37 cellular contexts compared by ENCODE assay signal in the genomic region with DNA sequence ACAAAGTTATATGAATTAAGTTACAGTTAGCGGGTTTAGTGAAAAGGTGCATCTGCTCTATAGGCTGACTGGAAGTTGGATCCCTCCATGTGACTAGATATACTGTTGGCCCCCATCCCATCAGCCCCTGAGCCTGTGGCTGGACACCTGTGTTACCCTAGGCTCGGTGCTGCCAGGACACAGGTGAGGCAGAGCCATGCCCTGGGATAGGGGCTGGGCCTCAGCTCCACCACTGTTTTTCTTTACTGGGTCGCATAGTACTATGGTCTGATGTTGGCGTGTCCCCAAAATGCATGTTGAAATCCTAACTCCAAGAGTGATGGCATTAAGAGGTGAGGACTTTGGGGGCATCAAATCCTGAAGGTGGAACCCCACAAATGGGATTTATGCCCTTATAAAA.
"Had no signal": no experiment of that assay in that cellular context is flagged by ENCODE, and none has a peak within 500 bp of the region (broad histone marks: within the 10 kb centered on the region; RNA-seq: fewer than 3 reads in every experiment).

No MANE protein-coding gene starts in this region.

- H3K9me3 Mint-ChIP-seq: activated naive CD4-positive, alpha-beta T cell treated with anti-CD3 and anti-CD28 coated beads, Interleukin-2, amount 10 ng/mL, durations not matched to agents 7 days and 5 days; activated naive CD4-positive, alpha-beta T cell treated with anti-CD3 and anti-CD28 coated beads, Interleukin-2, amount 50 U/mL, for 24 hours; activated T-cell treated with anti-CD3 and anti-CD28 coated beads, Interleukin-2, amount 50 U/mL, for 24 hours; activated T-cell treated with anti-CD3 and anti-CD28 coated beads, Interleukin-2, amount 50 U/mL, for 4 hours had no signal

- H3K27ac Mint-ChIP-seq: activated naive CD4-positive, alpha-beta T cell treated with anti-CD3 and anti-CD28 coated beads for 36 hours; activated naive CD4-positive, alpha-beta T cell treated with anti-CD3 and anti-CD28 coated beads, Interleukin-2, amount 10 ng/mL, durations not matched to agents 7 days and 5 days; activated naive CD4-positive, alpha-beta T cell treated with anti-CD3 and anti-CD28 coated beads, Interleukin-2, amount 50 U/mL, for 24 hours; activated naive CD4-positive, alpha-beta T cell treated with anti-CD3 and anti-CD28 coated beads, Interleukin-2, amount 50 U/mL, for 72 hours; activated naive CD8-positive, alpha-beta T cell; activated naive CD8-positive, alpha-beta T cell treated with anti-CD3 and anti-CD28 coated beads for 36 hours; activated naive CD8-positive, alpha-beta T cell treated with anti-CD3 and anti-CD28 coated beads, Interleukin-2, amount 10 ng/mL, durations not matched to agents 7 days and 5 days; activated naive CD8-positive, alpha-beta T cell treated with anti-CD3 and anti-CD28 coated beads, Interleukin-2, amount 50 U/mL, for 24 hours; activated T-cell treated with anti-CD3 and anti-CD28 coated beads, Interleukin-2, amount 50 U/mL, for 24 hours; activated T-cell treated with anti-CD3 and anti-CD28 coated beads, Interleukin-2, amount 50 U/mL, for 72 hours; activated T-helper 1 cell treated with anti-CD3 and anti-CD28 coated beads, Interleukin-12 subunit alpha, Interleukin-12 subunit beta, Interleukin-2, Interleukin-4 antibody, amounts not matched to agents 30 ng/mL and 10 ng/mL and 1 ng/mL, durations not matched to agents 14 hours and 24 hours and 36 hours; activated T-helper 2 cell treated with anti-CD3 and anti-CD28 coated beads, Interferon-gamma antibody, Interleukin-2, Interleukin-4, amounts not matched to agents 10 μg/mL and 5 μg/mL and 100 μg/mL, durations not matched to agents 14 hours and 24 hours and 36 hours; brain had no signal

- H3K27ac ChIP-seq: adrenal gland, ascending aorta, body of pancreas, brain microvascular endothelial cell, breast epithelium, cardiac muscle cell had no signal

- H3K36me3 Mint-ChIP-seq: activated naive CD4-positive, alpha-beta T cell treated with anti-CD3 and anti-CD28 coated beads, Interleukin-2, amount 10 ng/mL, durations not matched to agents 7 days and 5 days; activated naive CD4-positive, alpha-beta T cell treated with anti-CD3 and anti-CD28 coated beads, Interleukin-2, amount 50 U/mL, for 24 hours; activated naive CD4-positive, alpha-beta T cell treated with anti-CD3 and anti-CD28 coated beads, Interleukin-2, amount 50 U/mL, for 72 hours; activated naive CD8-positive, alpha-beta T cell; activated naive CD8-positive, alpha-beta T cell treated with anti-CD3 and anti-CD28 coated beads for 36 hours; brain had no signal

- H3K4me3 ChIP-seq: adrenal gland, ascending aorta, body of pancreas, breast epithelium, cardiac muscle cell had no signal

- DNase-seq: activated effector memory CD4-positive, alpha-beta T cell treated with anti-CD3 and anti-CD28 coated beads, Interleukin-2, amount 50 U/mL, for 16 hours; activated effector memory CD4-positive, alpha-beta T cell treated with Interleukin-2 at 50 U/mL for 16 hours; activated gamma-delta T cell; activated gamma-delta T cell treated with Interleukin-2 at 50 U/mL for 16 hours; activated naive CD4-positive, alpha-beta T cell; activated naive CD4-positive, alpha-beta T cell treated with anti-CD3 and anti-CD28 coated beads for 36 hours; activated naive CD4-positive, alpha-beta T cell treated with anti-CD3 and anti-CD28 coated beads, Interleukin-2, amount 10 ng/mL, durations not matched to agents 7 days and 5 days; activated naive CD4-positive, alpha-beta T cell treated with anti-CD3 and anti-CD28 coated beads, Interleukin-2, amount 50 U/mL, for 16 hours; activated naive CD4-positive, alpha-beta T cell treated with Interleukin-2 at 50 U/mL for 16 hours; activated naive CD8-positive, alpha-beta T cell treated with anti-CD3 and anti-CD28 coated beads for 36 hours; activated naive CD8-positive, alpha-beta T cell treated with anti-CD3 and anti-CD28 coated beads, Interleukin-2, amount 10 ng/mL, durations not matched to agents 7 days and 5 days; activated naive CD8-positive, alpha-beta T cell treated with anti-CD3 and anti-CD28 coated beads, Interleukin-2, amount 50 U/mL, for 24 hours; activated T-cell treated with anti-CD3 and anti-CD28 coated beads, Interleukin-2, amount 50 U/mL, for 1 hour; activated T-cell treated with anti-CD3 and anti-CD28 coated beads, Interleukin-2, amount 50 U/mL, for 24 hours; activated T-cell treated with anti-CD3 and anti-CD28 coated beads, Interleukin-2, amount 50 U/mL, for 4 hours; activated T-cell treated with anti-CD3 and anti-CD28 coated beads, Interleukin-2, amount 50 U/mL, for 72 hours; adrenal gland; amniotic stem cell; amygdala; anterior cingulate cortex; aorta; body of pancreas; brain microvascular endothelial cell; caudate nucleus; central memory CD4-positive, alpha-beta T cell; cerebellar nuclear complex had no signal

- H3K27me3 Mint-ChIP-seq: activated naive CD4-positive, alpha-beta T cell treated with anti-CD3 and anti-CD28 coated beads, Interleukin-2, amount 50 U/mL, for 24 hours; activated naive CD8-positive, alpha-beta T cell; activated naive CD8-positive, alpha-beta T cell treated with anti-CD3 and anti-CD28 coated beads for 36 hours; activated naive CD8-positive, alpha-beta T cell treated with anti-CD3 and anti-CD28 coated beads, Interleukin-2, amount 10 ng/mL, durations not matched to agents 7 days and 5 days; activated naive CD8-positive, alpha-beta T cell treated with anti-CD3 and anti-CD28 coated beads, Interleukin-2, amount 50 U/mL, for 24 hours; activated T-cell treated with anti-CD3 and anti-CD28 coated beads, Interleukin-2, amount 50 U/mL, for 24 hours; activated T-helper 17 cell treated with anti-CD3 and anti-CD28 coated beads, Interleukin-2, amount 50 U/mL, for 72 hours; central memory CD8-positive, alpha-beta T cell had no signal

- H3K4me1 Mint-ChIP-seq: activated naive CD4-positive, alpha-beta T cell treated with anti-CD3 and anti-CD28 coated beads, Interleukin-2, amount 10 ng/mL, durations not matched to agents 7 days and 5 days; activated naive CD4-positive, alpha-beta T cell treated with anti-CD3 and anti-CD28 coated beads, Interleukin-2, amount 50 U/mL, for 24 hours; activated naive CD8-positive, alpha-beta T cell treated with anti-CD3 and anti-CD28 coated beads for 36 hours; activated naive CD8-positive, alpha-beta T cell treated with anti-CD3 and anti-CD28 coated beads, Interleukin-2, amount 10 ng/mL, durations not matched to agents 7 days and 5 days; activated naive CD8-positive, alpha-beta T cell treated with anti-CD3 and anti-CD28 coated beads, Interleukin-2, amount 50 U/mL, for 24 hours; activated T-helper 17 cell treated with anti-CD3 and anti-CD28 coated beads, Interleukin-2, amount 50 U/mL, for 72 hours; brain; central memory CD8-positive, alpha-beta T cell had no signal

- H3K36me3 ChIP-seq: adrenal gland, ascending aorta, brain microvascular endothelial cell, breast epithelium, cardiac muscle cell had no signal

- H3K4me1 ChIP-seq: adrenal gland, ascending aorta, body of pancreas, breast epithelium had no signal

- H3K27me3 ChIP-seq: adrenal gland, ascending aorta, body of pancreas, brain microvascular endothelial cell, breast epithelium, cardiac muscle cell had no signal

- H3K9me3 ChIP-seq: adrenal gland, ascending aorta, body of pancreas had no signal

- H3K4me3 Mint-ChIP-seq: activated naive CD4-positive, alpha-beta T cell treated with anti-CD3 and anti-CD28 coated beads for 36 hours; activated naive CD4-positive, alpha-beta T cell treated with anti-CD3 and anti-CD28 coated beads, Interleukin-2, amount 10 ng/mL, durations not matched to agents 7 days and 5 days; activated naive CD4-positive, alpha-beta T cell treated with anti-CD3 and anti-CD28 coated beads, Interleukin-2, amount 50 U/mL, for 24 hours; activated naive CD8-positive, alpha-beta T cell; activated naive CD8-positive, alpha-beta T cell treated with anti-CD3 and anti-CD28 coated beads for 36 hours; activated naive CD8-positive, alpha-beta T cell treated with anti-CD3 and anti-CD28 coated beads, Interleukin-2, amount 10 ng/mL, durations not matched to agents 7 days and 5 days; activated naive CD8-positive, alpha-beta T cell treated with anti-CD3 and anti-CD28 coated beads, Interleukin-2, amount 50 U/mL, for 24 hours; activated T-cell treated with anti-CD3 and anti-CD28 coated beads, Interleukin-2, amount 50 U/mL, for 24 hours; activated T-cell treated with anti-CD3 and anti-CD28 coated beads, Interleukin-2, amount 50 U/mL, for 4 hours; activated T-cell treated with anti-CD3 and anti-CD28 coated beads, Interleukin-2, amount 50 U/mL, for 72 hours; activated T-helper 1 cell treated with anti-CD3 and anti-CD28 coated beads, Interleukin-12 subunit alpha, Interleukin-12 subunit beta, Interleukin-2, Interleukin-4 antibody, amounts not matched to agents 30 ng/mL and 10 ng/mL and 1 ng/mL, durations not matched to agents 14 hours and 24 hours and 36 hours; activated T-helper 17 cell treated with anti-CD3 and anti-CD28 coated beads, Interleukin-2, amount 50 U/mL, for 72 hours; brain; central memory CD8-positive, alpha-beta T cell had no signal
